8 cellular contexts compared by ENCODE assay signal in genomic region chr20:31606928-31607639, GRCh38. TPM values are rescaled to one million over a fixed set of nuclear protein-coding genes. Genes with fewer than 3 reads are reported as not detected.
DNase-seq lines count a peak whose midpoint lies in the region; ATAC-seq and TF ChIP-seq lines count a peak whose summit lies in the region.

No MANE protein-coding gene starts in this region.

- H2BK120ac ChIP-seq in H9 (ENCODE audit: low read depth, low read length, poor library complexity, severe bottlenecking): no peak overlapping the region

- no peaks in the 10 kb centered on the region for H3K9me3 ChIP-seq in H9 (ENCODE audit: control insufficient read depth, low read depth, low read length)

- H3K4me3 Mint-ChIP-seq in H9: peak overlapping the region; percentile 93 to 97
- peak overlapping the region; percentile 99 for H3K4me3 Mint-ChIP-seq in chondrocyte (ENCODE audit: unreplicated experiment)
- H3K4me3 Mint-ChIP-seq in stimulated activated naive CD8-positive, alpha-beta T cell treated with anti-CD3 and anti-CD28 coated beads, Interleukin-15, amount 100 ng/mL, for 72 hours: no peak overlapping the region

- H3K9me3 Mint-ChIP-seq in H9 (peaks cover 3% of the 10 kb centered on the region in 2 experiments; a peak in 2 of 5 replicates), chondrocyte (ENCODE audit: low read depth) (no peaks in the 10 kb centered on the region)
- H3K9me3 Mint-ChIP-seq in stimulated activated naive CD8-positive, alpha-beta T cell treated with anti-CD3 and anti-CD28 coated beads, Interleukin-15, amount 100 ng/mL, for 72 hours: no peaks in the 10 kb centered on the region

- no peak overlapping the region for H4K91ac ChIP-seq in H9 (ENCODE audit: insufficient read length, low read depth, low read length)

- H2AFZ ChIP-seq in H9 (ENCODE audit: low read length): no peak overlapping the region

- no peak overlapping the region for H3K56ac ChIP-seq in H9 (ENCODE audit: insufficient read length, low read depth, low read length)

- H2BK15ac ChIP-seq in H9 (ENCODE audit: low read depth, low read length): no peak overlapping the region

- H3K79me2 ChIP-seq in H9 (ENCODE audit: insufficient read depth, low read length): peaks cover 4% of the 10 kb centered on the region; the same call in 1 of the 2 replicates

- H3K4me1 Mint-ChIP-seq in H9 (peaks cover 41 to 54% of the 10 kb centered on the region in 2 experiments), chondrocyte (ENCODE audit: low read depth) (peaks cover 62% of the 10 kb centered on the region)
- H3K4me1 Mint-ChIP-seq in stimulated activated naive CD8-positive, alpha-beta T cell treated with anti-CD3 and anti-CD28 coated beads, Interleukin-15, amount 100 ng/mL, for 72 hours: peaks cover 38% of the 10 kb centered on the region

- no peak overlapping the region for H3T11ph ChIP-seq in H9 (ENCODE audit: low read length)

- no peak overlapping the region for H4K8ac ChIP-seq in H9 (replicated peaks; ENCODE audit: insufficient read length, low read depth, low read length)

- peak overlapping the region; percentile 57 for H3K4me2 ChIP-seq in H9 (ENCODE audit: insufficient read depth, insufficient read length, low read length)

- H3K27me3 Mint-ChIP-seq in H9 (ENCODE audit: low read depth): peaks cover 2% of the 10 kb centered on the region
- no peaks in the 10 kb centered on the region for H3K27me3 Mint-ChIP-seq in chondrocyte (ENCODE audit: low read depth)
- H3K27me3 Mint-ChIP-seq in stimulated activated naive CD8-positive, alpha-beta T cell treated with anti-CD3 and anti-CD28 coated beads, Interleukin-15, amount 100 ng/mL, for 72 hours: peaks cover 89% of the 10 kb centered on the region

- no peak overlapping the region for H3K27ac ChIP-seq in H9 (ENCODE audit: insufficient read length, low read depth, low read length)

- H4K20me1 ChIP-seq in H9 (ENCODE audit: control insufficient read depth, insufficient read depth, insufficient read length): no peaks in the 10 kb centered on the region

- no peak for ATAC-seq in GM18868 (IDR thresholded peaks at IDR 0.05; ENCODE audit: unreplicated experiment)
- no peak for ATAC-seq in GM21360 (IDR thresholded peaks at IDR 0.05; ENCODE audit: unreplicated experiment)
- ATAC-seq in stimulated activated naive CD8-positive, alpha-beta T cell treated with anti-CD3 and anti-CD28 coated beads, Interleukin-15, amount 100 ng/mL, for 72 hours: no peak

- no peaks in the 10 kb centered on the region for H3K79me1 ChIP-seq in H9 (ENCODE audit: insufficient read depth, low read depth, low read length, poor library complexity, severe bottlenecking)

- no peak for TF ChIP-seq CTCF in H9 (conservative IDR thresholded peaks at IDR 0.05)
- TF ChIP-seq CTCF in chondrocyte (IDR thresholded peaks at IDR 0.05): no peak

- no peak overlapping the region for H3K4ac ChIP-seq in H9 (ENCODE audit: low read depth, low read length)

- DNase-seq in H9: peak; percentile 69
- peak; percentile 73 for DNase-seq in NCI-H526 treated with DMSO at 0.1 percent for 48 hours (lab: John Stamatoyannopoulos, UW)
- no peak for DNase-seq in chondrocyte (ENCODE audit: low spot score)
- DNase-seq in medulla oblongata (ENCODE audit: extremely low spot score): peak; percentile 34
- no peak for DNase-seq in stimulated activated naive CD8-positive, alpha-beta T cell treated with anti-CD3 and anti-CD28 coated beads, Interleukin-15, amount 100 ng/mL, for 72 hours
- no peak for DNase-seq in DMS114 treated with DMSO at 0.1 percent for 48 hours (lab: John Stamatoyannopoulos, UW; ENCODE audit: unreplicated experiment)

- H2AK5ac ChIP-seq in H9 (ENCODE audit: insufficient read length, low read length): no peak overlapping the region

- no peak overlapping the region for H2BK5ac ChIP-seq in H9 (ENCODE audit: insufficient read length, low read length)

- no peak overlapping the region for H2BK20ac ChIP-seq in H9 (ENCODE audit: low read depth, low read length, poor library complexity, severe bottlenecking)

- peaks cover 6 to 22% (median 18%) of the 10 kb centered on the region in 3 experiments for H3K36me3 Mint-ChIP-seq in H9 (ENCODE audit: insufficient read depth in 1 of 3, low read depth in 3 of 3)
- no peaks in the 10 kb centered on the region for H3K36me3 Mint-ChIP-seq in chondrocyte (ENCODE audit: low read depth)

- no peak overlapping the region for H4K5ac ChIP-seq in H9 (ENCODE audit: insufficient read length, low read depth, low read length)

- no peak overlapping the region for H2BK12ac ChIP-seq in H9 (ENCODE audit: insufficient read length, low read depth, low read length)

- H3K9ac ChIP-seq in H9 (ENCODE audit: extremely low read depth, insufficient read length, low read length): no peak overlapping the region

- H3K23me2 ChIP-seq in H9 (ENCODE audit: insufficient read length, low read depth, low read length, poor library complexity, severe bottlenecking): peaks cover 17% of the 10 kb centered on the region

- H3K23ac ChIP-seq in H9 (ENCODE audit: insufficient read length, low read depth, low read length): no peak overlapping the region

- H3K18ac ChIP-seq in H9 (ENCODE audit: insufficient read length, low read depth, low read length): peak overlapping the region; percentile 27

- peak overlapping the region; percentile 25; the same call in 1 of the 2 replicates for H3K14ac ChIP-seq in H9 (ENCODE audit: insufficient read depth, low read length)

- H3K4me1 ChIP-seq in H9 (ENCODE audit: insufficient read depth, low read length): peaks cover 5% of the 10 kb centered on the region; the same call in 1 of the 2 replicates

- H3K27me3 ChIP-seq in H9 (ENCODE audit: insufficient read depth, low read length): no peaks in the 10 kb centered on the region

- no CpG with 5 or more reads among the region's 7 CpGs for WGBS in H9 (ENCODE audit: extremely low coverage, insufficient read length, low lambda C conversion rate)

- peak overlapping the region; percentile 97 to 100 (median 98); a peak in 6 of 7 replicates for H3K27ac Mint-ChIP-seq in H9
- peak overlapping the region; percentile 81 for H3K27ac Mint-ChIP-seq in chondrocyte (ENCODE audit: unreplicated experiment)
- H3K27ac Mint-ChIP-seq in stimulated activated naive CD8-positive, alpha-beta T cell treated with anti-CD3 and anti-CD28 coated beads, Interleukin-15, amount 100 ng/mL, for 72 hours: no peak overlapping the region

RNA-seq across cellular contexts. Expression of gene ID1, which starts 2.0 kb away (rescaled TPM):
- total RNA-seq in H9 (2021) (355 and 360 TPM in 2 replicates), chondrocyte (7.7 to 73.7 TPM (median 9.0 TPM) in 3 replicates)

RNA-seq across cellular contexts. Expression of gene COX4I2, which starts 30.6 kb away (rescaled TPM):
- total RNA-seq in H9 (2021): not detected in 2 replicates
- not detected in 3 replicates for total RNA-seq in chondrocyte

Comparison
In these comparisons a context has a peak if more than half of its experiments do, and no peak if none do; other contexts are left out.
1. DNase-seq: peak in H9 (single experiment), NCI-H526 treated with DMSO at 0.1 percent for 48 hours (single experiment) and medulla oblongata (single experiment); none in chondrocyte (single experiment), stimulated activated naive CD8-positive, alpha-beta T cell treated with anti-CD3 and anti-CD28 coated beads, Interleukin-15, amount 100 ng/mL, for 72 hours (0 of 2) and DMS114 treated with DMSO at 0.1 percent for 48 hours (single experiment).
2. H3K27ac Mint-ChIP-seq: peak in H9 (3 of 3) and chondrocyte (single experiment); none in stimulated activated naive CD8-positive, alpha-beta T cell treated with anti-CD3 and anti-CD28 coated beads, Interleukin-15, amount 100 ng/mL, for 72 hours (0 of 2).
3. H3K4me3 Mint-ChIP-seq: peak in H9 (2 of 2) and chondrocyte (single experiment); none in stimulated activated naive CD8-positive, alpha-beta T cell treated with anti-CD3 and anti-CD28 coated beads, Interleukin-15, amount 100 ng/mL, for 72 hours (0 of 2).